22 cellular contexts compared by ENCODE assay signal in the genomic region with DNA sequence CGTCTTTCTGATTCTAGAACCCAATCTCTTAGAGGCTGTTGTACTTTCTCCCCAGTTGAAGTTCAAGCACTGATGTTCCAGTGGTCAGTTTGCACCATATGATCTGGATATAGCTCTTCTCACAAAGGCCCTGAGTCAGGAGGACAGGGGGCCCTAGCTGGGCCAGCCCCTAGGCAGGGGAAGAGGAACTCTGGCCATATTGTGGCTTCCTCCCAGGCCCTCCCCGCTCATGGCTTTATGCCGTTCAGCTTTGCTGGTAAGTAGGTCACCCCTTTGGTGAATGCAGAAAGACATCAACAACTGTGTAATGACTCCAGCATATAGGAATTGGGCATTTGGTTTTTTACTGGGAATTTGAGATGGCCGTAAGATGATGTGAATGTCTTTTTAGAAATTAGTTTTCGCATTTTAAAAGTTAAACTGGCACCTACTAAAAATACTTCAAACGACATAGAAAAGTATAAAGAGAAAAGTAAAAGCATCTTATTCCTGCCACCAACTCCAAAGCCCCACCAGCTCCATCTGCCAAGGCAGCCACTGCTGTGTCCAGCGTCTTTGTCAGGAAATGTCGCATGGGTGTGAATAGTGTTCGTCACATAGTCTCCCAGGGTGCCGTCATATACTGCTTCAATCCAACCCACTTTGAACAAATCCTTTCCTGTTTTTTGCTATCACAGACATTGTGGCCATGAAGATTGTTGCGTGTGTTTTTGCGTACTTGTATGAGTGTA. TPM values are rescaled to one million over a fixed set of nuclear protein-coding genes. Genes with fewer than 3 reads are reported as not detected.
"Had no signal": no experiment of that assay in that cellular context is flagged by ENCODE, and none has a peak within 500 bp of the region (broad histone marks: within the 10 kb centered on the region; RNA-seq: fewer than 3 reads in every experiment).

No MANE protein-coding gene starts in this region.

- ATAC-seq: activated CD8-positive, alpha-beta T cell treated with anti-CD3 and anti-CD28 coated beads, Interleukin-2, amount 10 ng/mL, durations not matched to agents 7 days and 5 days; naive thymus-derived CD8-positive, alpha-beta T cell; stimulated activated memory B cell treated with anti-CD40 and anti-IgM and Interleukin-4, amounts not matched to agents 10 μg/mL and 1 μg/mL and 100 μg/mL, for 72 hours had no signal

- H3K36me3 ChIP-seq: sigmoid colon, upper lobe of left lung had no signal

- DNase-seq: activated CD4-positive, alpha-beta T cell treated with anti-CD3 and anti-CD28 coated beads, Interleukin-2, amount 10 ng/mL, durations not matched to agents 24 days and 14 days; activated CD8-positive, alpha-beta memory T cell treated with anti-CD3 and anti-CD28 coated beads, Interleukin-2, amount 50 U/mL, for 48 hours; activated CD8-positive, alpha-beta T cell treated with anti-CD3 and anti-CD28 coated beads, Interleukin-2, amount 10 ng/mL, durations not matched to agents 7 days and 5 days; activated gamma-delta T cell; endodermal cell; foreskin fibroblast; mesenchymal stem cell; naive thymus-derived CD8-positive, alpha-beta T cell; sigmoid colon; spleen; stimulated activated CD4-positive, alpha-beta T cell treated with anti-CD3 and anti-CD28 coated beads, Interleukin-4, amount 100 ng/mL, for 4 hours; T-cell; T1000; testis; upper lobe of left lung had no signal

- H3K27ac Mint-ChIP-seq: activated CD4-positive, alpha-beta T cell treated with anti-CD3 and anti-CD28 coated beads, Interleukin-2, amount 10 ng/mL, durations not matched to agents 24 days and 14 days; activated CD8-positive, alpha-beta T cell treated with anti-CD3 and anti-CD28 coated beads, Interleukin-2, amount 10 ng/mL, durations not matched to agents 7 days and 5 days; activated naive CD4-positive, alpha-beta T cell treated with anti-CD3 and anti-CD28 coated beads, Interleukin-2, amount 50 U/mL, for 24 hours; endodermal cell; naive thymus-derived CD8-positive, alpha-beta T cell; stimulated activated memory B cell treated with anti-CD40 and anti-IgM and Interleukin-4, amounts not matched to agents 10 μg/mL and 1 μg/mL and 100 μg/mL, for 72 hours had no signal

- H3K27ac ChIP-seq: epithelial cell of prostate, parathyroid adenoma, sigmoid colon, testis, upper lobe of left lung had no signal

- H3K27me3 ChIP-seq: sigmoid colon, spleen, testis, upper lobe of left lung had no signal

- H3K4me1 ChIP-seq: parathyroid adenoma, testis had no signal

- H3K4me1 Mint-ChIP-seq: endodermal cell had no signal

- H3K4me3 ChIP-seq: sigmoid colon, spleen, testis, upper lobe of left lung had no signal

- H3K27me3 Mint-ChIP-seq: activated naive CD4-positive, alpha-beta T cell treated with anti-CD3 and anti-CD28 coated beads, Interleukin-2, amount 50 U/mL, for 24 hours; stimulated activated memory B cell treated with anti-CD40 and anti-IgM and Interleukin-4, amounts not matched to agents 10 μg/mL and 1 μg/mL and 100 μg/mL, for 72 hours; T-cell had no signal

- H3K4me3 Mint-ChIP-seq: activated CD4-positive, alpha-beta T cell treated with anti-CD3 and anti-CD28 coated beads, Interleukin-2, amount 10 ng/mL, durations not matched to agents 24 days and 14 days; activated CD8-positive, alpha-beta T cell treated with anti-CD3 and anti-CD28 coated beads, Interleukin-2, amount 10 ng/mL, durations not matched to agents 7 days and 5 days; activated naive CD4-positive, alpha-beta T cell treated with anti-CD3 and anti-CD28 coated beads, Interleukin-2, amount 50 U/mL, for 24 hours; endodermal cell; stimulated activated memory B cell treated with anti-CD40 and anti-IgM and Interleukin-4, amounts not matched to agents 10 μg/mL and 1 μg/mL and 100 μg/mL, for 72 hours; T-cell had no signal

- H3K36me3 Mint-ChIP-seq: stimulated activated memory B cell treated with anti-CD40 and anti-IgM and Interleukin-4, amounts not matched to agents 10 μg/mL and 1 μg/mL and 100 μg/mL, for 72 hours had no signal

- H3K9me3 ChIP-seq: sigmoid colon, spleen, testis, upper lobe of left lung had no signal

RNA-seq across cellular contexts. Expression of a gene that starts 25.3 kb away (rescaled TPM):
- total RNA-seq: activated CD4-positive, alpha-beta T cell treated with anti-CD3 and anti-CD28 coated beads, Interleukin-2, amount 10 ng/mL, durations not matched to agents 24 days and 14 days; bronchial epithelial cell; dermis microvascular lymphatic vessel endothelial cell; endodermal cell; glomerular endothelial cell; sigmoid colon had no signal

RNA-seq across cellular contexts. Expression of a gene that starts 31.6 kb away (rescaled TPM):
- total RNA-seq: bronchial epithelial cell, dermis microvascular lymphatic vessel endothelial cell, endodermal cell, glomerular endothelial cell had no signal
